In the genomic region with DNA sequence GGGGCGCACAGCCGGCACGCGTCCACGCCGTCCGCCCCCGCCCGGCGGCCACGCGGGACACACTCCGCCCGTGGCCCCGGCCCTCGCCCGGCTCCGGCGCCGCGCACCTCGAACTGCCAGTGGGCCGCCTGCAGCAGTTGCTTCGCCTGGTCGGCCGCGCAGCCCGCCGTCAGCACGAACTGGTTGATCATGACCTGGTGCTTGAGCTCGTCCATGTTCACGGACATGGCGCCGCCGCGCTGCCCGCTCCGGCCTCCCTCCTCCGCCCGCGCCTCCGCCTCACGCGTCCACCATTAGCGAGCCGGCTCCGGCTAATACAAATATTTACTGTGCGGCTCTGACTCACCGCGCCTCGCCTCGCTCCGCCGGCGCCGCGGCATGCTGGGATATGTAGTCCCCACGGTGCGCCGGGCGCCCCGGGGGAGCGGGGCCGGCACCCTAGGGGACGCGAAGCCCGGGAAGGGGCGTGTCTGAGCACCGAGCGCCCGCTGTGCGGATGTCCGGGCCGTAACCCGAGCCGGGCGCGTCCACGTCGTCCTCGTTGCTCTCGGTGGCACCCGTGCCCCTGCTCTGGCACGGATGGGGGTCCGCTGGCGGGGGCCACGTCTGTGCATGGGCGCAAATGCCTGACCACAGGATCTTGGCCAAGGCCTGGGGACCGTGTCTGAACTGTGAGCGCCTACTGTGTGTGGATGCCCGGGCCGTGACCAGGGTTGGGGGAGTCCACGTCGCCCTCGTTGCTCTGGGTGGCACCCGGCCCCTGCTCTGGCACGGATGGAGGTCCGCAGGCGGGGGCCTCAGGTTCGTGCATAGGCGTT, we compare ENCODE assay signal across 8 cellular contexts. TPM values are rescaled to one million over a fixed set of nuclear protein-coding genes. Genes with fewer than 3 reads are reported as not detected.
A peak's percentile ranks its signal among the peaks of the same experiment; 100 is the strongest.
DNase-seq lines count a peak whose midpoint lies in the region; ATAC-seq lines count a peak whose summit lies in the region.

UBALD1 (minus strand) TSS at position 318 of the 818 bp plus-strand sequence; CDS start at position 227, 91 bp downstream.

- H3K4ac ChIP-seq in mesendoderm (ENCODE audit: low read depth, low read length) = peak within 1 kb of the TSS; percentile 93

- H4K8ac ChIP-seq in mesendoderm (ENCODE audit: low read depth, low read length) = no peak within 1 kb of the TSS

- DNase-seq in COLO668 (lab: John Stamatoyannopoulos, UW; ENCODE audit: unreplicated experiment) (peak; percentile 98), HK-2 (ENCODE audit: unreplicated experiment) (peak; percentile 72), NOMO-1 treated with DMSO at 0.1 percent for 48 hours (lab: John Stamatoyannopoulos, UW; ENCODE audit: unreplicated experiment) (peak; percentile 74), mesendoderm (peak; percentile 81)
- DNase-seq in activated CD8-positive, alpha-beta memory T cell treated with anti-CD3 and anti-CD28 coated beads for 4 hours (ENCODE audit: low read depth in 2 of 2) = peak; percentile 59 to 62
- peak; percentile 56 to 66 (median 61) for DNase-seq in effector memory CD8-positive, alpha-beta T cell
- DNase-seq in stimulated activated CD8-positive, alpha-beta memory T cell treated with anti-CD3 and anti-CD28 coated beads, Interleukin-15, amount 100 ng/mL, for 1 hour (ENCODE audit: low read depth) = peak; percentile 49

- H3K79me2 ChIP-seq in mesendoderm (ENCODE audit: control insufficient read depth, insufficient read depth, low read length) = peaks cover 35% of the 10 kb centered on the region

- peaks cover 18% of the 10 kb centered on the region for H3K36me3 Mint-ChIP-seq in effector memory CD8-positive, alpha-beta T cell (ENCODE audit: insufficient read depth)

- peak; percentile 52 for ATAC-seq in GM19463 (IDR thresholded peaks at IDR 0.05; ENCODE audit: unreplicated experiment)
- ATAC-seq in effector memory CD8-positive, alpha-beta T cell (replicated peaks) = peak; percentile 48

- no peaks in the 10 kb centered on the region for H3K36me3 ChIP-seq in mesendoderm (ENCODE audit: control insufficient read depth, insufficient read depth, low read length)

- peak within 1 kb of the TSS; percentile 50 for H2BK5ac ChIP-seq in mesendoderm (ENCODE audit: low read length)

- peak within 1 kb of the TSS; percentile 98 for H3K56ac ChIP-seq in mesendoderm (ENCODE audit: low read length)

- H3K9me3 Mint-ChIP-seq in effector memory CD8-positive, alpha-beta T cell = no peaks in the 10 kb centered on the region

- H3K27me3 ChIP-seq in mesendoderm (ENCODE audit: insufficient read depth, low read length, poor library complexity) = no peaks in the 10 kb centered on the region

- no peak within 1 kb of the TSS for H2BK15ac ChIP-seq in mesendoderm (replicated peaks; ENCODE audit: low read depth)

- H3K4me3 ChIP-seq in mesendoderm (ENCODE audit: low read length) = peak within 1 kb of the TSS; percentile 85

- peaks cover 12% of the 10 kb centered on the region for H3K79me1 ChIP-seq in mesendoderm (ENCODE audit: low read length)

- peak within 1 kb of the TSS; percentile 33 for H3K18ac ChIP-seq in mesendoderm (ENCODE audit: low read length)

- peak within 1 kb of the TSS; percentile 93 to 95 for H3K4me3 Mint-ChIP-seq in effector memory CD8-positive, alpha-beta T cell

- peak within 1 kb of the TSS; percentile 89 for H3K23ac ChIP-seq in mesendoderm (ENCODE audit: low read length)

- peak within 1 kb of the TSS; percentile 48 for H3K27ac ChIP-seq in mesendoderm (ENCODE audit: low read depth, low read length)

- WGBS in mesendoderm (ENCODE audit: extremely low coverage, insufficient coverage, low lambda C conversion rate) = no CpG with 5 or more reads among the region's 101 CpGs

- peak within 1 kb of the TSS; percentile 93 for H3K9ac ChIP-seq in mesendoderm (ENCODE audit: low read length)

- peak within 1 kb of the TSS; percentile 96 for H3K4me2 ChIP-seq in mesendoderm (ENCODE audit: low read length)

- peaks cover 7% of the 10 kb centered on the region for H3K4me1 ChIP-seq in mesendoderm (ENCODE audit: control insufficient read depth, low read depth, low read length)

- peak within 1 kb of the TSS; percentile 95 to 96 for H3K27ac Mint-ChIP-seq in effector memory CD8-positive, alpha-beta T cell

- no peak within 1 kb of the TSS for H2BK120ac ChIP-seq in mesendoderm (ENCODE audit: low read depth, low read length)

- no peaks in the 10 kb centered on the region for H3K27me3 Mint-ChIP-seq in effector memory CD8-positive, alpha-beta T cell

- H2AK5ac ChIP-seq in mesendoderm (ENCODE audit: low read length) = peak within 1 kb of the TSS; percentile 94

- peaks cover 12 to 30% of the 10 kb centered on the region in 2 donors for H3K4me1 Mint-ChIP-seq in effector memory CD8-positive, alpha-beta T cell (ENCODE audit: low read depth in 2 of 2)

- H4K5ac ChIP-seq in mesendoderm (ENCODE audit: low read length) = no peak within 1 kb of the TSS

RNA-seq across cellular contexts. Expression of gene UBALD1, which starts in this region (rescaled TPM):
- polyA plus RNA-seq in mesendoderm (2013, experiment 1 of 2) = 51.1 TPM
- polyA plus RNA-seq in mesendoderm (2013, experiment 2 of 2) = 52.2 TPM

Comparison
In these comparisons a context has a peak if more than half of its experiments do, and no peak if none do; other contexts are left out.
1. Peak in every context shown above with its lines: DNase-seq, ATAC-seq, H3K4me3 ChIP-seq and H3K27ac ChIP-seq.